Comparison of ENCODE assay signal across 8 cellular contexts in the genomic region with DNA sequence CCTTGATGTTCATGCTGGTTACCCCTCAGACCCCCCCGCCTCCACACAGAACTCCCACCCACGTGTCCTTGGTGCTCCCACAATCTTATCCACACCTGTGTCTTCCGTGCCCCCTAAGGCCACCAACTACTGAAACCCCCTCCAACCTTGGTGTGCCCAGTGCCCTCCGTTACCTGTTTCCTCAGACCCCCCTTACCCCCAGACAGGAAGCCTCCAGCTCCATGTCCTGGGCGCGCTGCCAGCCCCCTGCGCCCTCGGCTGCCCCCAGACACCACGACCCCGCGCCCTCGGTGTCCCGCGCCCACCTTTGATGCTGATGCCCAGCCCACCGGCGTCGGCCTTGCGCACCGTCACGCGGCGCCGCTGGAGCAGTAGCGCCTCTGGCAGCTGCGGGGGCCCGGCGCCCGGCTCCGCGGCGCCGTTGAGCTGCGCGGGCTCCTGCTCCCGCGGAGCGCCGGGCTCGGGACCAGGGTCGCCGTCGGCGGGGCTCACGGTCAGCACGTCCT. TPM values are rescaled to one million over a fixed set of nuclear protein-coding genes. Genes with fewer than 3 reads are reported as not detected.
A peak's percentile ranks its signal among the peaks of the same experiment; 100 is the strongest.
DNase-seq lines count a peak whose midpoint lies in the region; ATAC-seq, FAIRE-seq and TF ChIP-seq lines count a peak whose summit lies in the region.

No MANE protein-coding gene starts in this region.

- peak overlapping the region; percentile 85 for H3K4me3 Mint-ChIP-seq in natural killer cell

- H3K9me3 ChIP-seq in WERI-Rb-1 (ENCODE audit: severe bottlenecking), result no peaks in the 10 kb centered on the region

- peak; percentile 9 for ATAC-seq in HG02884 (IDR thresholded peaks at IDR 0.05; ENCODE audit: unreplicated experiment)
- ATAC-seq in natural killer cell, result peak; percentile 8 to 17 (median 14)
- ATAC-seq in HG02938 (IDR thresholded peaks at IDR 0.05; ENCODE audit: unreplicated experiment), result no peak

- no peaks in the 10 kb centered on the region for H3K36me3 Mint-ChIP-seq in natural killer cell

- TF ChIP-seq CTCF in WERI-Rb-1 (IDR thresholded peaks at IDR 0.05; ENCODE audit: low read depth, low read length) (no peak), epithelial cell of proximal tubule (conservative IDR thresholded peaks at IDR 0.05; ENCODE audit: low read depth, low read length) (no peak), natural killer cell (IDR thresholded peaks at IDR 0.05) (no peak)

- no peaks in the 10 kb centered on the region for H3K27me3 Mint-ChIP-seq in natural killer cell (ENCODE audit: low read depth in 2 of 2)

- H3K27me3 ChIP-seq in WERI-Rb-1 (ENCODE audit: insufficient read depth, low read depth, severe bottlenecking), result no peaks in the 10 kb centered on the region

- H3K27ac Mint-ChIP-seq in natural killer cell, result peak overlapping the region in 1 of 2 donors; percentile 40

- DNase-seq in GM12891 (ENCODE audit: insufficient read length, low spot score) (peak; percentile 43), WERI-Rb-1 (no peak), epithelial cell of proximal tubule (ENCODE audit: low read depth) (no peak), natural killer cell (peak; percentile 14), cerebellar nuclear complex (lab: John Stamatoyannopoulos, UW) (no peak), SKM-1 (lab: John Stamatoyannopoulos, UW; ENCODE audit: unreplicated experiment) (no peak)

- no peak for TF ChIP-seq POLR2A in GM12891 (IDR thresholded peaks at IDR 0.05; ENCODE audit: low read depth, low read length)

- H3K9me3 Mint-ChIP-seq in natural killer cell, result no peaks in the 10 kb centered on the region

- no peak for FAIRE-seq in GM12891 (lab: Jason Lieb, UNC)

- peak overlapping the region; percentile 51 for H3K4me3 ChIP-seq in WERI-Rb-1 (ENCODE audit: low read depth, low read length)
- H3K4me3 ChIP-seq in epithelial cell of proximal tubule (ENCODE audit: low read depth, low read length), result peak overlapping the region; percentile 79

- H3K4me1 Mint-ChIP-seq in natural killer cell, result peaks cover 11 to 18% of the 10 kb centered on the region in 2 donors

- no peaks in the 10 kb centered on the region for H3K36me3 ChIP-seq in WERI-Rb-1

- intact Hi-C loops in natural killer cell (cut with micrococcal nuclease), result no loop called here

- H3K27ac ChIP-seq in WERI-Rb-1, result no peak overlapping the region

TF ChIP-seq in GM12891, 5 proteins besides CTCF, POLR2A, EP300 and RAD21:
- TF ChIP-seq TAF1 (IDR thresholded peaks at IDR 0.05; ENCODE audit: low read depth, low read length) (no peak), PAX5 (IDR thresholded peaks at IDR 0.05; ENCODE audit: insufficient read depth, low read length, severe bottlenecking) (no peak), SPI1 (IDR thresholded peaks at IDR 0.05; ENCODE audit: low read depth, low read length) (no peak), POLR2AphosphoS5 (IDR thresholded peaks at IDR 0.05; ENCODE audit: low read depth, low read length) (no peak), POU2F2 (IDR thresholded peaks at IDR 0.05; ENCODE audit: low read depth, low read length) (no peak)

RNA-seq across cellular contexts. Expression of gene SNTA1, which starts 0.5 kb away (rescaled TPM):
- 2.7 TPM for polyA plus RNA-seq in GM12891 (2012; ENCODE audit: low read depth, missing spikeins)
- total RNA-seq in epithelial cell of proximal tubule (6.9 and 12.4 TPM in 2 replicates), natural killer cell (1 to 10 TPM; 1.2 to 2.4 (median 1.8) TPM)

RNA-seq across cellular contexts. Expression of gene CDK5RAP1, which starts 41.7 kb away (rescaled TPM):
- 19.8 TPM for polyA plus RNA-seq in GM12891 (2012; ENCODE audit: low read depth, missing spikeins)
- total RNA-seq in epithelial cell of proximal tubule, result 28.8 and 42.1 TPM in 2 replicates
- 10 to 100 TPM; 59.7 to 71.5 (median 62.6) TPM for total RNA-seq in natural killer cell

RNA-seq across cellular contexts. Expression of gene CBFA2T2, which starts 46.8 kb away (rescaled TPM):
- polyA plus RNA-seq in GM12891 (2012; ENCODE audit: low read depth, missing spikeins), result 3.0 TPM
- total RNA-seq in epithelial cell of proximal tubule, result 3.3 and 8.4 TPM in 2 replicates
- 10 to 100 TPM; 16.5 to 27.5 (median 18.5) TPM for total RNA-seq in natural killer cell

Comparison
In these comparisons a context has a peak if more than half of its experiments do, and no peak if none do; other contexts are left out.
1. DNase-seq: peak in GM12891 (single experiment) and natural killer cell (single experiment); none in WERI-Rb-1 (single experiment), epithelial cell of proximal tubule (single experiment), cerebellar nuclear complex (0 of 2) and SKM-1 (single experiment).